In the genomic region with DNA sequence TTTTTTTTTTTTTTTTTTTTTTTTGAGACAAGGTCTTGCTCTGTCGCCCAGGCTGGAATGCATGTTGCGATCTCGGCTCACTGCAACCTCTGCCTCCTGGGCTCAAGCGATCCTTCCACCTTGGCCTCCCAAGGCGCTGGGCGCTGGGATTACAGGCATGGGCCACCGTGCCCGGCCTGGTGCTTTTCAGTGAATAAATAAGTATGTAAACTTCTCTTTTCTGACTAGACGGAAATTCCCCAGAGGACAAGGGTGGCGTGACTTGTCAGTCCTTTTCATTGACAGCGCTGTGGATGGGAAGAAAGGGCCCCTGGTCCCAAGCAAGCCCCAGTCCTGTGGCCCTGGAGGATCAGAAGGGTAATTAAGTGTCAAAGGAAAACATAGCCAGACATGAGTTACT, we compare ENCODE assay signal across 1 cellular context.
TF ChIP-seq lines count a peak whose summit lies in the region.

No MANE protein-coding gene starts in this region.

TF ChIP-seq in WTC11, 78 proteins besides CTCF, POLR2A, EP300 and RAD21 (continued from another document):
- TF ChIP-seq, protein P1, sequence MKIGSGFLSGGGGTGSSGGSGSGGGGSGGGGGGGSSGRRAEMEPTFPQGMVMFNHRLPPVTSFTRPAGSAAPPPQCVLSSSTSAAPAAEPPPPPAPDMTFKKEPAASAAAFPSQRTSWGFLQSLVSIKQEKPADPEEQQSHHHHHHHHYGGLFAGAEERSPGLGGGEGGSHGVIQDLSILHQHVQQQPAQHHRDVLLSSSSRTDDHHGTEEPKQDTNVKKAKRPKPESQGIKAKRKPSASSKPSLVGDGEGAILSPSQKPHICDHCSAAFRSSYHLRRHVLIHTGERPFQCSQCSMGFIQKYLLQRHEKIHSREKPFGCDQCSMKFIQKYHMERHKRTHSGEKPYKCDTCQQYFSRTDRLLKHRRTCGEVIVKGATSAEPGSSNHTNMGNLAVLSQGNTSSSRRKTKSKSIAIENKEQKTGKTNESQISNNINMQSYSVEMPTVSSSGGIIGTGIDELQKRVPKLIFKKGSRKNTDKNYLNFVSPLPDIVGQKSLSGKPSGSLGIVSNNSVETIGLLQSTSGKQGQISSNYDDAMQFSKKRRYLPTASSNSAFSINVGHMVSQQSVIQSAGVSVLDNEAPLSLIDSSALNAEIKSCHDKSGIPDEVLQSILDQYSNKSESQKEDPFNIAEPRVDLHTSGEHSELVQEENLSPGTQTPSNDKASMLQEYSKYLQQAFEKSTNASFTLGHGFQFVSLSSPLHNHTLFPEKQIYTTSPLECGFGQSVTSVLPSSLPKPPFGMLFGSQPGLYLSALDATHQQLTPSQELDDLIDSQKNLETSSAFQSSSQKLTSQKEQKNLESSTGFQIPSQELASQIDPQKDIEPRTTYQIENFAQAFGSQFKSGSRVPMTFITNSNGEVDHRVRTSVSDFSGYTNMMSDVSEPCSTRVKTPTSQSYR (CRISPR knock-in tag; IDR thresholded peaks at IDR 0.05): no peak
- no peak for TF ChIP-seq SMAD4 (CRISPR knock-in tag; IDR thresholded peaks at IDR 0.05)
- no peak for TF ChIP-seq MXD4 (CRISPR knock-in tag; IDR thresholded peaks at IDR 0.05; ENCODE audit: borderline replicate concordance)
- TF ChIP-seq, protein P2, sequence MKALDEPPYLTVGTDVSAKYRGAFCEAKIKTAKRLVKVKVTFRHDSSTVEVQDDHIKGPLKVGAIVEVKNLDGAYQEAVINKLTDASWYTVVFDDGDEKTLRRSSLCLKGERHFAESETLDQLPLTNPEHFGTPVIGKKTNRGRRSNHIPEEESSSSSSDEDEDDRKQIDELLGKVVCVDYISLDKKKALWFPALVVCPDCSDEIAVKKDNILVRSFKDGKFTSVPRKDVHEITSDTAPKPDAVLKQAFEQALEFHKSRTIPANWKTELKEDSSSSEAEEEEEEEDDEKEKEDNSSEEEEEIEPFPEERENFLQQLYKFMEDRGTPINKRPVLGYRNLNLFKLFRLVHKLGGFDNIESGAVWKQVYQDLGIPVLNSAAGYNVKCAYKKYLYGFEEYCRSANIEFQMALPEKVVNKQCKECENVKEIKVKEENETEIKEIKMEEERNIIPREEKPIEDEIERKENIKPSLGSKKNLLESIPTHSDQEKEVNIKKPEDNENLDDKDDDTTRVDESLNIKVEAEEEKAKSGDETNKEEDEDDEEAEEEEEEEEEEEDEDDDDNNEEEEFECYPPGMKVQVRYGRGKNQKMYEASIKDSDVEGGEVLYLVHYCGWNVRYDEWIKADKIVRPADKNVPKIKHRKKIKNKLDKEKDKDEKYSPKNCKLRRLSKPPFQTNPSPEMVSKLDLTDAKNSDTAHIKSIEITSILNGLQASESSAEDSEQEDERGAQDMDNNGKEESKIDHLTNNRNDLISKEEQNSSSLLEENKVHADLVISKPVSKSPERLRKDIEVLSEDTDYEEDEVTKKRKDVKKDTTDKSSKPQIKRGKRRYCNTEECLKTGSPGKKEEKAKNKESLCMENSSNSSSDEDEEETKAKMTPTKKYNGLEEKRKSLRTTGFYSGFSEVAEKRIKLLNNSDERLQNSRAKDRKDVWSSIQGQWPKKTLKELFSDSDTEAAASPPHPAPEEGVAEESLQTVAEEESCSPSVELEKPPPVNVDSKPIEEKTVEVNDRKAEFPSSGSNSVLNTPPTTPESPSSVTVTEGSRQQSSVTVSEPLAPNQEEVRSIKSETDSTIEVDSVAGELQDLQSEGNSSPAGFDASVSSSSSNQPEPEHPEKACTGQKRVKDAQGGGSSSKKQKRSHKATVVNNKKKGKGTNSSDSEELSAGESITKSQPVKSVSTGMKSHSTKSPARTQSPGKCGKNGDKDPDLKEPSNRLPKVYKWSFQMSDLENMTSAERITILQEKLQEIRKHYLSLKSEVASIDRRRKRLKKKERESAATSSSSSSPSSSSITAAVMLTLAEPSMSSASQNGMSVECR (CRISPR knock-in tag; IDR thresholded peaks at IDR 0.05; ENCODE audit: borderline replicate concordance): no peak
- TF ChIP-seq, protein P3, sequence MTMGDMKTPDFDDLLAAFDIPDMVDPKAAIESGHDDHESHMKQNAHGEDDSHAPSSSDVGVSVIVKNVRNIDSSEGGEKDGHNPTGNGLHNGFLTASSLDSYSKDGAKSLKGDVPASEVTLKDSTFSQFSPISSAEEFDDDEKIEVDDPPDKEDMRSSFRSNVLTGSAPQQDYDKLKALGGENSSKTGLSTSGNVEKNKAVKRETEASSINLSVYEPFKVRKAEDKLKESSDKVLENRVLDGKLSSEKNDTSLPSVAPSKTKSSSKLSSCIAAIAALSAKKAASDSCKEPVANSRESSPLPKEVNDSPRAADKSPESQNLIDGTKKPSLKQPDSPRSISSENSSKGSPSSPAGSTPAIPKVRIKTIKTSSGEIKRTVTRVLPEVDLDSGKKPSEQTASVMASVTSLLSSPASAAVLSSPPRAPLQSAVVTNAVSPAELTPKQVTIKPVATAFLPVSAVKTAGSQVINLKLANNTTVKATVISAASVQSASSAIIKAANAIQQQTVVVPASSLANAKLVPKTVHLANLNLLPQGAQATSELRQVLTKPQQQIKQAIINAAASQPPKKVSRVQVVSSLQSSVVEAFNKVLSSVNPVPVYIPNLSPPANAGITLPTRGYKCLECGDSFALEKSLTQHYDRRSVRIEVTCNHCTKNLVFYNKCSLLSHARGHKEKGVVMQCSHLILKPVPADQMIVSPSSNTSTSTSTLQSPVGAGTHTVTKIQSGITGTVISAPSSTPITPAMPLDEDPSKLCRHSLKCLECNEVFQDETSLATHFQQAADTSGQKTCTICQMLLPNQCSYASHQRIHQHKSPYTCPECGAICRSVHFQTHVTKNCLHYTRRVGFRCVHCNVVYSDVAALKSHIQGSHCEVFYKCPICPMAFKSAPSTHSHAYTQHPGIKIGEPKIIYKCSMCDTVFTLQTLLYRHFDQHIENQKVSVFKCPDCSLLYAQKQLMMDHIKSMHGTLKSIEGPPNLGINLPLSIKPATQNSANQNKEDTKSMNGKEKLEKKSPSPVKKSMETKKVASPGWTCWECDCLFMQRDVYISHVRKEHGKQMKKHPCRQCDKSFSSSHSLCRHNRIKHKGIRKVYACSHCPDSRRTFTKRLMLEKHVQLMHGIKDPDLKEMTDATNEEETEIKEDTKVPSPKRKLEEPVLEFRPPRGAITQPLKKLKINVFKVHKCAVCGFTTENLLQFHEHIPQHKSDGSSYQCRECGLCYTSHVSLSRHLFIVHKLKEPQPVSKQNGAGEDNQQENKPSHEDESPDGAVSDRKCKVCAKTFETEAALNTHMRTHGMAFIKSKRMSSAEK (CRISPR knock-in tag; IDR thresholded peaks at IDR 0.05; ENCODE audit: borderline replicate concordance): no peak
